19 cellular contexts compared by ENCODE assay signal in the genomic region with DNA sequence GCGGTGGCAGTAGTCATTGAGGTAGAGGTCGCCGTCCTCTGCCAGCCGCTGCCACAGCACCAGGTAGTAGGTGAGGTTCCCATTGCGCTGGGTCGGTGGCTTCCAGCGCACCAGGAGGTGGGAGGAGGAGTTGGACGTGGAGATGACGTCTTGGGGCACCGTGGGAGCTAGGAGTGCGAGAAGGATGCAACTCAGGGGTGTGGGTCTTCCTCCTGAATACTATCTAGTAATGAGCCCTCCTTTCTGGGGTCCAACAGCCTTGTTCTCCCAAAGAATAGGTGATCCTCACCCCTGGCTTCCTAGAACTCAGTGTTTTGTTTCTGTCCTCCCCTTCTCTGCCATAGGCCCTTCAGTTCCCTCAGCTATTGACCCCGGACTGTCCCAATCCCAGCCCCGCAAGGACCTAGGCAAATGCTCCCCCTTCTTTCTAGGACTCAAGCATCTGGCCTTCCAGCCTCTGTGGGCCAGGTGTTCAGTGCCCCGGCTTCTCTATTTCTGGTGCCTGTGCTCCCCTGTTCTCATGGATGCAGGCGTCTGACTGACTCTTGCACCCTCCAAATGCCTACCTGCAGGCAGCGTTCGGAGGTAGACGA. TPM values are rescaled to one million over a fixed set of nuclear protein-coding genes. Genes with fewer than 3 reads are reported as not detected.
"Had no signal": no experiment of that assay in that cellular context is flagged by ENCODE, and none has a peak within 500 bp of the region (broad histone marks: within the 10 kb centered on the region; RNA-seq: fewer than 3 reads in every experiment).

No MANE protein-coding gene starts in this region.

- H3K27ac ChIP-seq: body of pancreas, coronary artery, esophagus squamous epithelium, suprapubic skin, WERI-Rb-1 had no signal

- H3K9me3 Mint-ChIP-seq: activated CD4-positive, alpha-beta memory T cell treated with anti-CD3 and anti-CD28 coated beads, Interleukin-2, amount 10 ng/mL, durations not matched to agents 7 days and 5 days; activated T-helper 1 cell treated with anti-CD3 and anti-CD28 coated beads, Interleukin-12 subunit alpha, Interleukin-12 subunit beta, Interleukin-2, Interleukin-4 antibody, amounts not matched to agents 30 ng/mL and 10 ng/mL and 1 ng/mL, durations not matched to agents 14 hours and 24 hours and 36 hours; mesothelial cell of epicardium had no signal

- H3K36me3 ChIP-seq: esophagus squamous epithelium, suprapubic skin, WERI-Rb-1 had no signal

- DNase-seq: amniotic stem cell, body of pancreas, esophagus squamous epithelium, hypothalamus, left cardiac atrium, nucleus accumbens, trophoblast cell, WERI-Rb-1 had no signal

- H3K27ac Mint-ChIP-seq: activated CD4-positive, alpha-beta memory T cell treated with anti-CD3 and anti-CD28 coated beads, Interleukin-2, amount 10 ng/mL, durations not matched to agents 7 days and 5 days; activated CD4-positive, alpha-beta T cell treated with anti-CD3 and anti-CD28 coated beads for 36 hours; activated T-helper 1 cell treated with anti-CD3 and anti-CD28 coated beads, Interleukin-12 subunit alpha, Interleukin-12 subunit beta, Interleukin-2, Interleukin-4 antibody, amounts not matched to agents 30 ng/mL and 10 ng/mL and 1 ng/mL, durations not matched to agents 14 hours and 24 hours and 36 hours; mesothelial cell of epicardium had no signal

- H3K9me3 ChIP-seq: body of pancreas, esophagus squamous epithelium, suprapubic skin had no signal

- H3K36me3 Mint-ChIP-seq: mesothelial cell of epicardium had no signal

- ATAC-seq: body of pancreas, SK-N-SH treated with all-trans-retinoic acid at 6 μM for 48 hours had no signal

- H3K4me3 ChIP-seq: body of pancreas, lung, suprapubic skin had no signal

RNA-seq across cellular contexts. Expression of gene INSRR, which starts 12.9 kb away (rescaled TPM):
- total RNA-seq: esophagus squamous epithelium, fibroblast of villous mesenchyme, lung, suprapubic skin had no signal

RNA-seq across cellular contexts. Expression of gene NTRK1, which starts 14.6 kb away (rescaled TPM):
- total RNA-seq: fibroblast of villous mesenchyme had no signal

RNA-seq across cellular contexts. Expression of gene SH2D2A, which starts 29.4 kb away (rescaled TPM):
- total RNA-seq: fibroblast of villous mesenchyme, myocyte, skeletal muscle tissue had no signal

RNA-seq across cellular contexts. Expression of gene PEAR1, which starts 47.5 kb away (rescaled TPM):
- total RNA-seq: activated CD4-positive, alpha-beta T cell treated with anti-CD3 and anti-CD28 coated beads for 36 hours had no signal
